17 cellular contexts compared by ENCODE assay signal in the genomic region with DNA sequence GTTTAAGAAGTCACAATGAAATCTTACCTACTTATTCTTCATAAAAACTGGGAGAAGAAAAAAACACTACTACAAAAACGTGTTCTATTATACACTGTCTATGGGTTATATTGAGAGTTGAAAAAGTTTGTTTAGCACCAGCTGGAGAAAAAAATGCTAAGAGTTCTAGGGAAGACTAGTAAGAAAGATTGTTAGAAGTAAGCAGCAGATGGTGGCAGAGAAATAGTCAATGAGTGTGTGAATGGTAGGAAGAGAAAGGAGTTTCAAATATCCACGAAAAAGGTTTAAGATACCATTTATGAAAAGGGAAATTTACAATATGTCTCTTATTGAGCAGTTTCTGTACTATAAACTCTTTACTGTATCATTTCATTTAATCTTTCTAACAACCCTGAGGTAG.
DNase-seq lines count a peak whose midpoint lies in the region; ATAC-seq and TF ChIP-seq lines count a peak whose summit lies in the region.
"Had no signal": no experiment of that assay in that cellular context is flagged by ENCODE, and none has a peak within 500 bp of the region (broad histone marks: within the 10 kb centered on the region; RNA-seq: fewer than 3 reads in every experiment).

No MANE protein-coding gene starts in this region.

- peak overlapping the region; percentile 3 for H3K27ac Mint-ChIP-seq in activated T-cell treated with anti-CD3 and anti-CD28 coated beads, Interleukin-2, amount 50 U/mL, for 24 hours
- H3K27ac Mint-ChIP-seq in chondrocyte (ENCODE audit: unreplicated experiment) = peak overlapping the region; percentile 27
- peak overlapping the region; percentile 51 for H3K27ac Mint-ChIP-seq in stimulated activated naive B cell treated with anti-CD40 and anti-IgM and Interleukin-4, amounts not matched to agents 10 μg/mL and 1 μg/mL and 100 μg/mL, for 72 hours

- no peaks in the 10 kb centered on the region for H3K9me2 ChIP-seq in Karpas-422 (replicated peaks; ENCODE audit: insufficient read depth, low read length)

- ATAC-seq in stimulated activated naive B cell treated with anti-CD40 and anti-IgM and Interleukin-4, amounts not matched to agents 10 μg/mL and 1 μg/mL and 100 μg/mL, for 72 hours (replicated peaks) = no peak
- ATAC-seq: activated T-cell treated with anti-CD3 and anti-CD28 coated beads, Interleukin-2, amount 50 U/mL, for 4 hours had no signal

- no peak for TF ChIP-seq CTCF in chondrocyte (IDR thresholded peaks at IDR 0.05)

- no peak overlapping the region for H2AFZ ChIP-seq in Karpas-422 (ENCODE audit: low read length)

- CTCF ChIA-PET in HEK293T (lab: Yijun Ruan, JAX) = interaction anchor here (0.6 to 0.8 kb wide), 2 partner anchors 23 to 40 kb away, joined by 4 to 12 read pairs; no protein-coding TSS in a partner anchor

- no peaks in the 10 kb centered on the region for H4K20me1 ChIP-seq in Karpas-422 (ENCODE audit: insufficient read depth, low read depth, low read length)

- H3K27me3 Mint-ChIP-seq in activated T-cell treated with anti-CD3 and anti-CD28 coated beads, Interleukin-2, amount 50 U/mL, for 24 hours = no peaks in the 10 kb centered on the region
- no peaks in the 10 kb centered on the region for H3K27me3 Mint-ChIP-seq in chondrocyte (ENCODE audit: low read depth)
- no peaks in the 10 kb centered on the region for H3K27me3 Mint-ChIP-seq in stimulated activated naive B cell treated with anti-CD40 and anti-IgM and Interleukin-4, amounts not matched to agents 10 μg/mL and 1 μg/mL and 100 μg/mL, for 72 hours

- H3K9me3 Mint-ChIP-seq in activated T-cell treated with anti-CD3 and anti-CD28 coated beads, Interleukin-2, amount 50 U/mL, for 24 hours = no peaks in the 10 kb centered on the region
- no peaks in the 10 kb centered on the region for H3K9me3 Mint-ChIP-seq in chondrocyte (ENCODE audit: low read depth)
- no peaks in the 10 kb centered on the region for H3K9me3 Mint-ChIP-seq in stimulated activated naive B cell treated with anti-CD40 and anti-IgM and Interleukin-4, amounts not matched to agents 10 μg/mL and 1 μg/mL and 100 μg/mL, for 72 hours
- H3K9me3 Mint-ChIP-seq: activated T-cell treated with anti-CD3 and anti-CD28 coated beads, Interleukin-2, amount 50 U/mL, for 4 hours had no signal

- peaks cover 95% of the 10 kb centered on the region for H3K4me1 ChIP-seq in Karpas-422 (ENCODE audit: low read length)

- peaks cover 72% of the 10 kb centered on the region for H3K36me3 Mint-ChIP-seq in activated T-cell treated with anti-CD3 and anti-CD28 coated beads, Interleukin-2, amount 50 U/mL, for 24 hours (ENCODE audit: low read depth)
- peaks cover 15% of the 10 kb centered on the region for H3K36me3 Mint-ChIP-seq in chondrocyte (ENCODE audit: low read depth)
- H3K36me3 Mint-ChIP-seq in stimulated activated naive B cell treated with anti-CD40 and anti-IgM and Interleukin-4, amounts not matched to agents 10 μg/mL and 1 μg/mL and 100 μg/mL, for 72 hours = peaks cover 25 to 35% of the 10 kb centered on the region in 2 donors

- H3K4me3 ChIP-seq in Karpas-422 (ENCODE audit: low read length) = no peak overlapping the region
- H3K4me3 ChIP-seq: ovary had no signal

- no peak overlapping the region for H3K9ac ChIP-seq in Karpas-422 (ENCODE audit: low read length)

- POLR2A ChIA-PET in HEK293T (lab: Yijun Ruan, JAX) = interaction anchor here (1.4 kb wide), 1 partner anchor 11 kb away, joined by 4 read pairs; no protein-coding TSS in a partner anchor

- peaks cover 99% of the 10 kb centered on the region for H3K79me2 ChIP-seq in Karpas-422 (ENCODE audit: low read length)

- H3K36me3 ChIP-seq in Karpas-422 (ENCODE audit: insufficient read depth, low read length) = peaks cover 14% of the 10 kb centered on the region
- H3K36me3 ChIP-seq: ovary had no signal

- peak overlapping the region; percentile 99 for H3K27ac ChIP-seq in Karpas-422 (ENCODE audit: low read length)
- H3K27ac ChIP-seq: ovary had no signal

- no peaks in the 10 kb centered on the region for H3K27me3 ChIP-seq in Karpas-422 (ENCODE audit: low read length)
- H3K27me3 ChIP-seq: ovary had no signal

- DNase-seq in activated T-cell treated with anti-CD3 and anti-CD28 coated beads, Interleukin-2, amount 50 U/mL, for 24 hours = no peak
- DNase-seq in activated T-cell treated with anti-CD3 and anti-CD28 coated beads, Interleukin-2, amount 50 U/mL, for 1 hour = no peak
- DNase-seq in Karpas-422 (no peak), chondrocyte (ENCODE audit: low spot score) (no peak), HEK293T (ENCODE audit: extremely low spot score) (no peak), putamen (ENCODE audit: low spot score) (no peak)
- no peak for DNase-seq in stimulated activated naive B cell treated with anti-CD40 and anti-IgM and Interleukin-4, amounts not matched to agents 10 μg/mL and 1 μg/mL and 100 μg/mL, for 72 hours
- DNase-seq in activated CD4-positive, alpha-beta T cell treated with anti-CD3 and anti-CD28 coated beads, Interleukin-2, amount 50 U/mL, for 48 hours = no peak
- DNase-seq: ACHN; activated T-cell treated with anti-CD3 and anti-CD28 coated beads, Interleukin-2, amount 50 U/mL, for 4 hours; anterior cingulate cortex; cortex of kidney; DMS153; head of caudate nucleus; NCI-H1930; ovary; substantia nigra had no signal

- H3K4me1 Mint-ChIP-seq in activated T-cell treated with anti-CD3 and anti-CD28 coated beads, Interleukin-2, amount 50 U/mL, for 24 hours (ENCODE audit: low read depth) = peaks cover 86% of the 10 kb centered on the region
- H3K4me1 Mint-ChIP-seq in chondrocyte (ENCODE audit: low read depth) = peaks cover 66% of the 10 kb centered on the region
- peaks cover 40 to 86% of the 10 kb centered on the region in 2 donors for H3K4me1 Mint-ChIP-seq in stimulated activated naive B cell treated with anti-CD40 and anti-IgM and Interleukin-4, amounts not matched to agents 10 μg/mL and 1 μg/mL and 100 μg/mL, for 72 hours

- no peaks in the 10 kb centered on the region for H3K9me3 ChIP-seq in Karpas-422 (ENCODE audit: low read length)
- H3K9me3 ChIP-seq: ovary had no signal

- peak overlapping the region; percentile 85 for H3K4me2 ChIP-seq in Karpas-422 (ENCODE audit: low read depth, low read length, poor library complexity, severe bottlenecking)

- H3K4me3 Mint-ChIP-seq in activated T-cell treated with anti-CD3 and anti-CD28 coated beads, Interleukin-2, amount 50 U/mL, for 24 hours = no peak overlapping the region
- no peak overlapping the region for H3K4me3 Mint-ChIP-seq in chondrocyte (ENCODE audit: unreplicated experiment)
- no peak overlapping the region for H3K4me3 Mint-ChIP-seq in stimulated activated naive B cell treated with anti-CD40 and anti-IgM and Interleukin-4, amounts not matched to agents 10 μg/mL and 1 μg/mL and 100 μg/mL, for 72 hours
- H3K4me3 Mint-ChIP-seq: activated T-cell treated with anti-CD3 and anti-CD28 coated beads, Interleukin-2, amount 50 U/mL, for 4 hours had no signal

TF ChIP-seq in HEK293T, 16 proteins besides CTCF, POLR2A, EP300 and RAD21:
- TF ChIP-seq FOXM1 (IDR thresholded peaks at IDR 0.05; ENCODE audit: borderline replicate concordance) (no peak), SP1 (IDR thresholded peaks at IDR 0.05) (no peak), FOXA1 (IDR thresholded peaks at IDR 0.05) (no peak), HDGF (IDR thresholded peaks at IDR 0.05; ENCODE audit: borderline replicate concordance) (no peak), ELF4 (IDR thresholded peaks at IDR 0.05) (no peak)
TF ChIP-seq in HEK293T: peak in this region for 0.
